ENCODE assay signal across 11 cellular contexts in genomic region chr6:39496951-39497350, GRCh38.
DNase-seq lines count a peak whose midpoint lies in the region; ATAC-seq and TF ChIP-seq lines count a peak whose summit lies in the region.
"Had no signal": no experiment of that assay in that cellular context is flagged by ENCODE, and none has a peak within 500 bp of the region (broad histone marks: within the 10 kb centered on the region; RNA-seq: fewer than 3 reads in every experiment).

No MANE protein-coding gene starts in this region.

- H3K27me3 ChIP-seq in ovary: no peaks in the 10 kb centered on the region

- TF ChIP-seq EP300 in ovary (IDR thresholded peaks at IDR 0.05): no peak

- H3K27ac ChIP-seq in ovary: no peak overlapping the region

- ATAC-seq in Right ventricle myocardium inferior: peak; percentile 90
- peak; percentile 81 for ATAC-seq in Right ventricle myocardium superior (ENCODE audit: poor library complexity)
- no peak for ATAC-seq in GM18517 (IDR thresholded peaks at IDR 0.05; ENCODE audit: unreplicated experiment)
- ATAC-seq: T-cell had no signal

- H3K9me3 ChIP-seq in ovary: no peaks in the 10 kb centered on the region

- H3K36me3 ChIP-seq in ovary: no peaks in the 10 kb centered on the region

- intact Hi-C loops in Right ventricle myocardium inferior (cut with DNase I): no loop called here
- intact Hi-C loops in cardiac septum (cut with DNase I): no loop called here
- intact Hi-C loops in Right ventricle myocardium superior (cut with DNase I): no loop called here
- intact Hi-C loops in ovary (cut with DNase I): no loop called here

- DNase-seq in Right ventricle myocardium inferior (ENCODE audit: missing footprints): peak; percentile 76
- DNase-seq in cardiac septum (ENCODE audit: low spot score): no peak
- DNase-seq in Right ventricle myocardium superior: peak; percentile 71
- peak; percentile 64 to 79 (median 71) for DNase-seq in ovary
- no peak for DNase-seq in DMS79 treated with DMSO at 0.1 percent for 48 hours (lab: John Stamatoyannopoulos, UW)
- no peak for DNase-seq in GDM1 (lab: John Stamatoyannopoulos, UW)
- no peak for DNase-seq in nucleus accumbens (lab: John Stamatoyannopoulos, UW)
- DNase-seq: NCI-H1105, OCI-M1, T-cell had no signal

- no peak overlapping the region for H3K4me3 ChIP-seq in ovary

- H3K4me1 ChIP-seq in ovary (ENCODE audit: insufficient read depth): peaks cover 1% of the 10 kb centered on the region

- no peak for TF ChIP-seq POLR2A in ovary (IDR thresholded peaks at IDR 0.05)

- TF ChIP-seq CTCF in ovary (IDR thresholded peaks at IDR 0.05): peak in 1 of 3 donors; percentile 10

- 4 to 23% (median 6%) methylated on average over 6 of the region's 6 CpGs for WGBS in ovary, 3 donors

Comparison
In these comparisons a context has a peak if more than half of its experiments do, and no peak if none do; other contexts are left out.
1. DNase-seq: peak in Right ventricle myocardium inferior (single experiment), Right ventricle myocardium superior (single experiment) and ovary (5 of 5); none in cardiac septum (single experiment), DMS79 treated with DMSO at 0.1 percent for 48 hours (single experiment), GDM1 (single experiment) and nucleus accumbens (0 of 56).